ENCODE assay signal across 2 cellular contexts in the genomic region with DNA sequence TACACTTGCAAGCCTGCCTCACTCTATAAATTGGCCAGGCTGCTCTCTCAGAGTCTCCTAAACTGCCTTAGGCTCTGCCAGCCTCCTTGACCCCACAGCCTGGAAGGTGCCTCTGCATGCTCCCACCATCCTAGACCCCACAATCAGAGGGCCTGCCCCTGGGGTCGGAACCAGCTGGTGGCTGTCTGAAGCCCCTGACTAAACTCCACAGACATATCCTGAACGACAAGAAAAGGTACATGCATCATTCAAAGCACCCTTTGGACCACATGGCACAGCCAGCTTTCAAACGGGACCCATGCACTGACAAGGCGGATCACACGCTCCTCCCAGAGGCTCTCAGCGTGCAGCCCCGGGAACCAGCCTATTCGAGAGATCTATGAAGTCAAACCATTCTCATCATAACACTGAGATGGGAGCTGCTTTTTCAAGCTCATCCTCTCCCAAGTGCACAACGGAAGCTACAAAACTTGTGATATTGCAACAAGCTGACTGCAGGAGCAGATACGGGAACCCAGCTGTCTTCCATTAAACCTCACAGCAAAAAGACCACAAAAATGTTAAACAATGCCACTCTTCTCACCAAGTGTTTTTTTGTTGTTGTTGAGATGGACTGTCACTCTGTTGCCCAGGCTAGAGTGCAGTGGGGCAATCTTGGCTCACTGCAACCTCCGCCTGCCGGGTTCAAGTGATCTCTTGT.
TF ChIP-seq lines count a peak whose summit lies in the region.

No MANE protein-coding gene starts in this region.

TF ChIP-seq in GM23338, 12 proteins besides CTCF, POLR2A, EP300 and RAD21:
- TF ChIP-seq EZH2 (IDR thresholded peaks at IDR 0.05; ENCODE audit: low read depth, unreplicated experiment) = no peak

TF ChIP-seq in H1, 55 proteins besides CTCF, POLR2A, EP300 and RAD21:
- TF ChIP-seq SIN3A (conservative IDR thresholded peaks at IDR 0.05 in 1 of 2, IDR thresholded peaks at IDR 0.05 in 1 of 2; ENCODE audit: low read depth in 1 of 2, low read length in 2 of 2) (no peak), TBP (IDR thresholded peaks at IDR 0.05; ENCODE audit: low read depth, low read length) (no peak), CHD2 (IDR thresholded peaks at IDR 0.05; ENCODE audit: low read length) (no peak), POLR2AphosphoS5 (IDR thresholded peaks at IDR 0.05; ENCODE audit: low read depth, low read length) (no peak), TAF7 (optimal IDR thresholded peaks at IDR 0.05; ENCODE audit: borderline replicate concordance, low read depth, low read length) (no peak), SRF (IDR thresholded peaks at IDR 0.05; ENCODE audit: low read depth, low read length) (no peak), SP1 (IDR thresholded peaks at IDR 0.05; ENCODE audit: low read depth, low read length) (no peak), SIRT6 (IDR thresholded peaks at IDR 0.05; ENCODE audit: low read length) (no peak), KDM1A (IDR thresholded peaks at IDR 0.05; ENCODE audit: borderline replicate concordance, low read length) (no peak), KDM4A (IDR thresholded peaks at IDR 0.05; ENCODE audit: low read depth, low read length, severe bottlenecking) (no peak), TCF12 (IDR thresholded peaks at IDR 0.05; ENCODE audit: low read depth, low read length) (no peak), RNF2 (IDR thresholded peaks at IDR 0.05; ENCODE audit: borderline replicate concordance, low read depth, low read length, missing control alignments, poor library complexity, severe bottlenecking) (no peak), SUZ12 (IDR thresholded peaks at IDR 0.05; ENCODE audit: low read length) (no peak), JUN (IDR thresholded peaks at IDR 0.05; ENCODE audit: low read depth, low read length) (no peak)
- TF ChIP-seq, protein P1, sequence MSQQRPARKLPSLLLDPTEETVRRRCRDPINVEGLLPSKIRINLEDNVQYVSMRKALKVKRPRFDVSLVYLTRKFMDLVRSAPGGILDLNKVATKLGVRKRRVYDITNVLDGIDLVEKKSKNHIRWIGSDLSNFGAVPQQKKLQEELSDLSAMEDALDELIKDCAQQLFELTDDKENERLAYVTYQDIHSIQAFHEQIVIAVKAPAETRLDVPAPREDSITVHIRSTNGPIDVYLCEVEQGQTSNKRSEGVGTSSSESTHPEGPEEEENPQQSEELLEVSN (IDR thresholded peaks at IDR 0.05) = no peak
- TF ChIP-seq, protein P2, sequence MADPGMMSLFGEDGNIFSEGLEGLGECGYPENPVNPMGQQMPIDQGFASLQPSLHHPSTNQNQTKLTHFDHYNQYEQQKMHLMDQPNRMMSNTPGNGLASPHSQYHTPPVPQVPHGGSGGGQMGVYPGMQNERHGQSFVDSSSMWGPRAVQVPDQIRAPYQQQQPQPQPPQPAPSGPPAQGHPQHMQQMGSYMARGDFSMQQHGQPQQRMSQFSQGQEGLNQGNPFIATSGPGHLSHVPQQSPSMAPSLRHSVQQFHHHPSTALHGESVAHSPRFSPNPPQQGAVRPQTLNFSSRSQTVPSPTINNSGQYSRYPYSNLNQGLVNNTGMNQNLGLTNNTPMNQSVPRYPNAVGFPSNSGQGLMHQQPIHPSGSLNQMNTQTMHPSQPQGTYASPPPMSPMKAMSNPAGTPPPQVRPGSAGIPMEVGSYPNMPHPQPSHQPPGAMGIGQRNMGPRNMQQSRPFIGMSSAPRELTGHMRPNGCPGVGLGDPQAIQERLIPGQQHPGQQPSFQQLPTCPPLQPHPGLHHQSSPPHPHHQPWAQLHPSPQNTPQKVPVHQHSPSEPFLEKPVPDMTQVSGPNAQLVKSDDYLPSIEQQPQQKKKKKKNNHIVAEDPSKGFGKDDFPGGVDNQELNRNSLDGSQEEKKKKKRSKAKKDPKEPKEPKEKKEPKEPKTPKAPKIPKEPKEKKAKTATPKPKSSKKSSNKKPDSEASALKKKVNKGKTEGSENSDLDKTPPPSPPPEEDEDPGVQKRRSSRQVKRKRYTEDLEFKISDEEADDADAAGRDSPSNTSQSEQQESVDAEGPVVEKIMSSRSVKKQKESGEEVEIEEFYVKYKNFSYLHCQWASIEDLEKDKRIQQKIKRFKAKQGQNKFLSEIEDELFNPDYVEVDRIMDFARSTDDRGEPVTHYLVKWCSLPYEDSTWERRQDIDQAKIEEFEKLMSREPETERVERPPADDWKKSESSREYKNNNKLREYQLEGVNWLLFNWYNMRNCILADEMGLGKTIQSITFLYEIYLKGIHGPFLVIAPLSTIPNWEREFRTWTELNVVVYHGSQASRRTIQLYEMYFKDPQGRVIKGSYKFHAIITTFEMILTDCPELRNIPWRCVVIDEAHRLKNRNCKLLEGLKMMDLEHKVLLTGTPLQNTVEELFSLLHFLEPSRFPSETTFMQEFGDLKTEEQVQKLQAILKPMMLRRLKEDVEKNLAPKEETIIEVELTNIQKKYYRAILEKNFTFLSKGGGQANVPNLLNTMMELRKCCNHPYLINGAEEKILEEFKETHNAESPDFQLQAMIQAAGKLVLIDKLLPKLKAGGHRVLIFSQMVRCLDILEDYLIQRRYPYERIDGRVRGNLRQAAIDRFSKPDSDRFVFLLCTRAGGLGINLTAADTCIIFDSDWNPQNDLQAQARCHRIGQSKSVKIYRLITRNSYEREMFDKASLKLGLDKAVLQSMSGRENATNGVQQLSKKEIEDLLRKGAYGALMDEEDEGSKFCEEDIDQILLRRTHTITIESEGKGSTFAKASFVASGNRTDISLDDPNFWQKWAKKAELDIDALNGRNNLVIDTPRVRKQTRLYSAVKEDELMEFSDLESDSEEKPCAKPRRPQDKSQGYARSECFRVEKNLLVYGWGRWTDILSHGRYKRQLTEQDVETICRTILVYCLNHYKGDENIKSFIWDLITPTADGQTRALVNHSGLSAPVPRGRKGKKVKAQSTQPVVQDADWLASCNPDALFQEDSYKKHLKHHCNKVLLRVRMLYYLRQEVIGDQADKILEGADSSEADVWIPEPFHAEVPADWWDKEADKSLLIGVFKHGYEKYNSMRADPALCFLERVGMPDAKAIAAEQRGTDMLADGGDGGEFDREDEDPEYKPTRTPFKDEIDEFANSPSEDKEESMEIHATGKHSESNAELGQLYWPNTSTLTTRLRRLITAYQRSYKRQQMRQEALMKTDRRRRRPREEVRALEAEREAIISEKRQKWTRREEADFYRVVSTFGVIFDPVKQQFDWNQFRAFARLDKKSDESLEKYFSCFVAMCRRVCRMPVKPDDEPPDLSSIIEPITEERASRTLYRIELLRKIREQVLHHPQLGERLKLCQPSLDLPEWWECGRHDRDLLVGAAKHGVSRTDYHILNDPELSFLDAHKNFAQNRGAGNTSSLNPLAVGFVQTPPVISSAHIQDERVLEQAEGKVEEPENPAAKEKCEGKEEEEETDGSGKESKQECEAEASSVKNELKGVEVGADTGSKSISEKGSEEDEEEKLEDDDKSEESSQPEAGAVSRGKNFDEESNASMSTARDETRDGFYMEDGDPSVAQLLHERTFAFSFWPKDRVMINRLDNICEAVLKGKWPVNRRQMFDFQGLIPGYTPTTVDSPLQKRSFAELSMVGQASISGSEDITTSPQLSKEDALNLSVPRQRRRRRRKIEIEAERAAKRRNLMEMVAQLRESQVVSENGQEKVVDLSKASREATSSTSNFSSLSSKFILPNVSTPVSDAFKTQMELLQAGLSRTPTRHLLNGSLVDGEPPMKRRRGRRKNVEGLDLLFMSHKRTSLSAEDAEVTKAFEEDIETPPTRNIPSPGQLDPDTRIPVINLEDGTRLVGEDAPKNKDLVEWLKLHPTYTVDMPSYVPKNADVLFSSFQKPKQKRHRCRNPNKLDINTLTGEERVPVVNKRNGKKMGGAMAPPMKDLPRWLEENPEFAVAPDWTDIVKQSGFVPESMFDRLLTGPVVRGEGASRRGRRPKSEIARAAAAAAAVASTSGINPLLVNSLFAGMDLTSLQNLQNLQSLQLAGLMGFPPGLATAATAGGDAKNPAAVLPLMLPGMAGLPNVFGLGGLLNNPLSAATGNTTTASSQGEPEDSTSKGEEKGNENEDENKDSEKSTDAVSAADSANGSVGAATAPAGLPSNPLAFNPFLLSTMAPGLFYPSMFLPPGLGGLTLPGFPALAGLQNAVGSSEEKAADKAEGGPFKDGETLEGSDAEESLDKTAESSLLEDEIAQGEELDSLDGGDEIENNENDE (IDR thresholded peaks at IDR 0.05; ENCODE audit: insufficient replicate concordance, low read length) = no peak
